15 cellular contexts compared by ENCODE assay signal in the genomic region with DNA sequence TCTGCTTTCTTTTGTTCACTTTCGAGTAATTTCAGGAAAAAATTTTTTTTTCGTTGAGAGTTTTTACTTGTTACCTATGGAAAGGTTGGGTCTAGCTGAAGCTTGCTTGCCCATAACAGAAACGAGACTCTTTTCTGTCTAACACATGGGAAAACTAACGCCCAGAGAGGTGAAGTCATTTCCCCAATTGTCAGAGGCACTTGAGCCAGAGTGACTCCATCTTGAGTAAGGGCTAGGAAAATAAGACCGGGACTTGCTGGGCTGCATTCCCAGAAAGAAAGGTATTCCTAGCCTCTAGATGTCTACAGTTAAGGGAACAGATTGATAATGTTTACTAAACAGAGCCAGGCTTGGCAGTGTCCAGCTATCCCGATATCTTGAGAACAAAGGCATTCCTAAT. TPM values are rescaled to one million over a fixed set of nuclear protein-coding genes. Genes with fewer than 3 reads are reported as not detected.
"Had no signal": no experiment of that assay in that cellular context is flagged by ENCODE, and none has a peak within 500 bp of the region (broad histone marks: within the 10 kb centered on the region; RNA-seq: fewer than 3 reads in every experiment).

No MANE protein-coding gene starts in this region.

- H3K36me3 ChIP-seq: ascending aorta, upper lobe of right lung had no signal

- H3K27ac ChIP-seq: ascending aorta, upper lobe of right lung, VCaP had no signal

- H3K9me3 ChIP-seq: ascending aorta, upper lobe of right lung had no signal

- H3K4me1 ChIP-seq: ascending aorta had no signal

- H3K4me1 Mint-ChIP-seq: nephron progenitor cell had no signal

- H3K9me3 Mint-ChIP-seq: activated T-helper 17 cell treated with anti-CD3 and anti-CD28 coated beads, Interleukin-2, amount 50 U/mL, for 72 hours; nephron progenitor cell had no signal

- H3K27me3 ChIP-seq: ascending aorta, dorsolateral prefrontal cortex, upper lobe of right lung had no signal

- ATAC-seq: sciatic nerve, upper lobe of right lung had no signal

- DNase-seq: activated CD4-positive, alpha-beta T cell treated with anti-CD3 and anti-CD28 coated beads for 36 hours; activated CD8-positive, alpha-beta memory T cell treated with anti-CD3 and anti-CD28 coated beads for 24 hours; dorsolateral prefrontal cortex; hippocampal formation; kidney glomerular epithelial cell; nephron progenitor cell; stimulated activated naive CD4-positive, alpha-beta T cell; T-helper 9 cell; upper lobe of right lung had no signal

- FAIRE-seq: bronchial epithelial cell had no signal

- H3K27me3 Mint-ChIP-seq: activated CD4-positive, alpha-beta T cell treated with anti-CD3 and anti-CD28 coated beads for 36 hours; activated T-helper 17 cell treated with anti-CD3 and anti-CD28 coated beads, Interleukin-2, amount 50 U/mL, for 72 hours had no signal

- H3K4me3 Mint-ChIP-seq: nephron progenitor cell had no signal

- H3K27ac Mint-ChIP-seq: nephron progenitor cell had no signal

RNA-seq across cellular contexts. Expression of a gene that starts 26.8 kb away (rescaled TPM):
- total RNA-seq: bronchial epithelial cell, pulmonary artery endothelial cell had no signal
